In genomic region chr13:28468520-28468915, GRCh38 we compare ENCODE assay signal across 1 cellular context.
TF ChIP-seq lines count a peak whose summit lies in the region.

No MANE protein-coding gene starts in this region.

TF ChIP-seq in GM12878, 131 proteins besides CTCF, POLR2A, EP300 and RAD21 (continued from another document):
- TF ChIP-seq ZNF592 (IDR thresholded peaks at IDR 0.05) (no peak), ZBED1 (IDR thresholded peaks at IDR 0.05; ENCODE audit: borderline replicate concordance) (no peak), PKNOX1 (IDR thresholded peaks at IDR 0.05) (no peak), STAT1 (conservative IDR thresholded peaks at IDR 0.05) (no peak), CREM (IDR thresholded peaks at IDR 0.05; ENCODE audit: low read depth) (no peak)
- TF ChIP-seq, protein P1, sequence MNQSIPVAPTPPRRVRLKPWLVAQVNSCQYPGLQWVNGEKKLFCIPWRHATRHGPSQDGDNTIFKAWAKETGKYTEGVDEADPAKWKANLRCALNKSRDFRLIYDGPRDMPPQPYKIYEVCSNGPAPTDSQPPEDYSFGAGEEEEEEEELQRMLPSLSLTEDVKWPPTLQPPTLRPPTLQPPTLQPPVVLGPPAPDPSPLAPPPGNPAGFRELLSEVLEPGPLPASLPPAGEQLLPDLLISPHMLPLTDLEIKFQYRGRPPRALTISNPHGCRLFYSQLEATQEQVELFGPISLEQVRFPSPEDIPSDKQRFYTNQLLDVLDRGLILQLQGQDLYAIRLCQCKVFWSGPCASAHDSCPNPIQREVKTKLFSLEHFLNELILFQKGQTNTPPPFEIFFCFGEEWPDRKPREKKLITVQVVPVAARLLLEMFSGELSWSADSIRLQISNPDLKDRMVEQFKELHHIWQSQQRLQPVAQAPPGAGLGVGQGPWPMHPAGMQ (IDR thresholded peaks at IDR 0.05; ENCODE audit: borderline replicate concordance) = no peak
